In the genomic region with DNA sequence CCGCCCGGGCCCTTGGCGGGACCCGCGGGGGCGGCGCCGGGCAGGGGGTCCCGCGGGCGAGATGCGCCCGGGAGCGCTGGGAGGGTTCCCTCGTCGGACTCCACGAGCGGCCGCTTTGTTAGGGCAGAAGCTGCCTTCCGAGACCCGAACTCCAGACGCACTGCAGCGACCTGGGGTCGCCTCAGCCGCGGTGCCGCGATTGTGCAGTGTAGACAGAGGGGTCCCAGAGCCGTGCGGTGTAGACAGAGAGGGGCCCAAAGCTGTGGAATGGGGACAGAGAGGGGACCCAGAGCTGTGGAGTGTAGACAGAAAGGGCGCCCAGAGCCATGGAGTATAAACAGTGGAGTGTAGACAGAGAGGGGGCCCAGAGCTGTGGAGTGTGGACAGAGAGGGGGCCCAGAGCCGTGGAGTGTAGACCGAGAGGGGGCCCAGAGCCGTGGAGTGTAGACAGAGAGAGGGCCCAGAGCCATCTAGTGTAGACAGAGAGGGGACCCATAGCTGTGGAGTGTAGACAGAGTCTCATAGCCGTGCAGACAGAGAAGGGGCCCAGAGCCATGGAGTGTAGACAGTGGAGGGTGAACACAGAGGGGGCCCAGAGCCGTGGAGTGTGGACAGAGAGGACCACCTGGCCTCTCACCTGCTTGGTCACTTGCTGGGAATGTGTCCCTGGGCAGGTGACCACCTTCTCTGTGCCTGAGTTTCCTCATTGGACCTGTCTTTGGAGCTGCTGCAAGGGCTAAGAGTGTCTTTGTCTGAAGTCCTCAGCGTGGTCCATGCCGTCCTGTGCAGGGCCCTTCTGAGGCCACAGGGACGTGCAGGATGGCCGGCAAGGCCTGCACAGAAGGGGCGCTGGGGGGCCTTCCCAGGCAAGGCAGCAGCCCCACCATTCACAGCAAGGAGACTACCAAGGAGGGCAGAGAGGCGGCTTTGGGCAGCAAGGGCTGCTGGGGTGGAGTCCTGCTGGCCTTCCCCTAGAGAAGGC, we compare ENCODE assay signal across 8 cellular contexts. TPM values are rescaled to one million over a fixed set of nuclear protein-coding genes. Genes with fewer than 3 reads are reported as not detected.
DNase-seq lines count a peak whose midpoint lies in the region; ATAC-seq and TF ChIP-seq lines count a peak whose summit lies in the region.

No MANE protein-coding gene starts in this region.

- 12% methylated on average over 42 of the region's 42 CpGs for WGBS in urinary bladder

- H2AFZ ChIP-seq in Loucy (ENCODE audit: low read length) = no peak overlapping the region

- ATAC-seq in GM21367 (IDR thresholded peaks at IDR 0.05; ENCODE audit: unreplicated experiment) = no peak

- H3K9me3 ChIP-seq in Loucy (ENCODE audit: insufficient read depth, low read depth, low read length) = no peaks in the 10 kb centered on the region

- peaks cover 50% of the 10 kb centered on the region for H3K4me1 ChIP-seq in Loucy (ENCODE audit: insufficient read depth, low read length, poor library complexity, severe bottlenecking)
- peaks cover 1% of the 10 kb centered on the region for H3K4me1 ChIP-seq in urinary bladder (ENCODE audit: insufficient read depth)

- peaks cover 36% of the 10 kb centered on the region for H4K20me1 ChIP-seq in Loucy (ENCODE audit: insufficient read depth, low read length, poor library complexity, severe bottlenecking)

- H3K36me3 ChIP-seq in BJ (ENCODE audit: control insufficient read depth, insufficient read depth, low read length) (no peaks in the 10 kb centered on the region), Loucy (ENCODE audit: insufficient read depth, low read length) (no peaks in the 10 kb centered on the region), urinary bladder (ENCODE audit: insufficient read depth) (no peaks in the 10 kb centered on the region)

- no peaks in the 10 kb centered on the region for H3F3A ChIP-seq in Loucy (ENCODE audit: low read depth)

- peak overlapping the region; percentile 65 for H3K27ac ChIP-seq in urinary bladder (ENCODE audit: low read depth)

- H3K4me3 ChIP-seq in BJ (ENCODE audit: low read depth, low read length) (peak overlapping the region; percentile 61), Loucy (ENCODE audit: low read length, poor library complexity, severe bottlenecking) (peak overlapping the region; percentile 84), cardiac fibroblast (replicated peaks in 1 of 2; ENCODE audit: low read depth in 2 of 2, low read length in 2 of 2) (peak overlapping the region; percentile 68 to 75), urinary bladder (ENCODE audit: low read depth, low read length) (peak overlapping the region; percentile 69)

- H3K9ac ChIP-seq in Loucy (ENCODE audit: low read depth, low read length, poor library complexity, severe bottlenecking) = peak overlapping the region; percentile 93

- H3K4me2 ChIP-seq in Loucy (ENCODE audit: low read depth, low read length, poor library complexity, severe bottlenecking) = peak overlapping the region; percentile 99

- no peaks in the 10 kb centered on the region for H3K9me2 ChIP-seq in Loucy (replicated peaks; ENCODE audit: low read depth, low read length)

- TF ChIP-seq CTCF in BJ (IDR thresholded peaks at IDR 0.05; ENCODE audit: insufficient read depth, low read depth, low read length) (no peak), Loucy (conservative IDR thresholded peaks at IDR 0.05; ENCODE audit: low read length) (no peak), cardiac fibroblast (IDR thresholded peaks at IDR 0.05; ENCODE audit: low read depth, low read length) (no peak)

- peaks cover 55% of the 10 kb centered on the region for H3K79me2 ChIP-seq in Loucy (ENCODE audit: insufficient read depth, low read length)

- H3K27me3 ChIP-seq in BJ (ENCODE audit: control insufficient read depth, insufficient read depth, low read length) (no peaks in the 10 kb centered on the region), Loucy (ENCODE audit: insufficient read depth, low read length, poor library complexity, severe bottlenecking) (no peaks in the 10 kb centered on the region)

- CTCF ChIA-PET in BJ (lab: Yijun Ruan, JAX) = interaction anchor here (1.1 kb wide), 1 partner anchor 11 kb away, joined by 4 read pairs; no protein-coding TSS in a partner anchor

- POLR2A ChIA-PET in BJ (lab: Charles Lee) = no interaction called here

- DNase-seq in BJ (ENCODE audit: low read depth) (no peak), cardiac fibroblast (ENCODE audit: low read depth in 2 of 2) (no peak), mesenteric fat pad (ENCODE audit: low spot score) (peak; percentile 87), T-helper 9 cell (no peak), NCI-H1105 (lab: John Stamatoyannopoulos, UW) (no peak)

RNA-seq across cellular contexts. Expression of a gene that starts 0.9 kb away (rescaled TPM):
- polyA plus RNA-seq in BJ (2011; rRNA removed) (5.5 and 16.3 TPM in 2 replicates), urinary bladder (28.4 TPM)
- 12.3 and 20.7 TPM in 2 replicates for polyA minus RNA-seq in BJ (2011; rRNA and poly(A)+ RNA removed)
- total RNA-seq in mesenteric fat pad (26.3 TPM), urinary bladder (51.6 TPM)

RNA-seq across cellular contexts. Expression of a gene that starts 44.7 kb away (rescaled TPM):
- polyA plus RNA-seq in BJ (2011; rRNA removed) (0.06 and 0.10 TPM in 2 replicates), urinary bladder (0.24 TPM)
- polyA minus RNA-seq in BJ (2011; rRNA and poly(A)+ RNA removed) = 0.05 and 0.21 TPM in 2 replicates
- total RNA-seq in mesenteric fat pad (0.80 TPM), urinary bladder (0.85 TPM)
